1 cellular context compared by ENCODE assay signal in genomic region chr9:128101690-128102089, GRCh38.
TF ChIP-seq lines count a peak whose summit lies in the region.

No MANE protein-coding gene starts in this region.

TF ChIP-seq in HepG2, 621 proteins besides CTCF, POLR2A, EP300 and RAD21:
- no peak for TF ChIP-seq ZUFSP (CRISPR knock-in tag; IDR thresholded peaks at IDR 0.05; ENCODE audit: borderline replicate concordance)
- no peak for TF ChIP-seq ZFYVE20 (CRISPR knock-in tag; IDR thresholded peaks at IDR 0.05; ENCODE audit: borderline replicate concordance, low read depth)
- TF ChIP-seq RBFOX2 (IDR thresholded peaks at IDR 0.05; ENCODE audit: low read depth, low read length) = peak; percentile 37; the same call in 1 of the 2 replicates
- TF ChIP-seq ZNF407 (CRISPR knock-in tag; IDR thresholded peaks at IDR 0.05; ENCODE audit: not compliant biosample characterization) = no peak
- 0 out of 3 replicates have a peak, but pooled peaks have one; percentile 4 for TF ChIP-seq MXI1 (IDR thresholded peaks at IDR 0.05; ENCODE audit: borderline replicate concordance, low read depth, low read length)
- TF ChIP-seq ZNF670 (CRISPR knock-in tag; IDR thresholded peaks at IDR 0.05; ENCODE audit: borderline replicate concordance) = no peak
